ENCODE assay signal across 17 cellular contexts in genomic region chr5:157050050-157050449, GRCh38. TPM values are rescaled to one million over a fixed set of nuclear protein-coding genes. Genes with fewer than 3 reads are reported as not detected.
DNase-seq lines count a peak whose midpoint lies in the region; ATAC-seq, FAIRE-seq and TF ChIP-seq lines count a peak whose summit lies in the region.
"Had no signal": no experiment of that assay in that cellular context is flagged by ENCODE, and none has a peak within 500 bp of the region (broad histone marks: within the 10 kb centered on the region; RNA-seq: fewer than 3 reads in every experiment).

No MANE protein-coding gene starts in this region.

- SMC1A ChIA-PET in GM12878 (lab: Charles Lee; ENCODE audit: uncharacterized antibody, unreplicated experiment): interaction anchor here (1.2 kb wide), 1 partner anchor 25 kb away, joined by 5 read pairs; no protein-coding TSS in a partner anchor

- 18% methylated on average over 5 of the region's 5 CpGs for WGBS in GM12878 (ENCODE audit: insufficient coverage, insufficient replicate concordance, low lambda C conversion rate, missing lambda C conversion rate)
- 69 to 77% (median 70%) methylated on average over 5 of the region's 5 CpGs for WGBS in small intestine, 3 donors

- in situ Hi-C loops in GM12878 (cut with MboI): no loop called here

- no peak for TF ChIP-seq POLR2A in GM12878 (IDR thresholded peaks at IDR 0.05; ENCODE audit: low read depth, low read length)

- H3K4me3 ChIP-seq in GM12878: no peak overlapping the region
- H3K4me3 ChIP-seq in small intestine (ENCODE audit: low read depth in 1 of 2, low read length in 2 of 2): no peak overlapping the region
- H3K4me3 ChIP-seq: stomach had no signal

- TF ChIP-seq CTCF in GM12878 (IDR thresholded peaks at IDR 0.05 in 2 of 3, conservative IDR thresholded peaks at IDR 0.05 in 1 of 3; ENCODE audit: control insufficient read depth in 2 of 3, extremely low read depth in 1 of 3, insufficient read depth in 1 of 3, low read depth in 3 of 3, low read length in 3 of 3): no peak

- DNase-seq in activated CD8-positive, alpha-beta memory T cell treated with anti-CD3 and anti-CD28 coated beads, Interleukin-2, amount 10 ng/mL, durations not matched to agents 7 days and 5 days: no peak
- DNase-seq in activated CD8-positive, alpha-beta memory T cell treated with anti-CD3 and anti-CD28 coated beads for 24 hours: no peak
- DNase-seq in GM12878 (ENCODE audit: low read depth, low spot score) (no peak), small intestine (peak; percentile 1), AG08396 (ENCODE audit: low spot score) (no peak), NCI-H2107 treated with DMSO at 0.1 percent for 48 hours (lab: John Stamatoyannopoulos, UW; ENCODE audit: unreplicated experiment) (no peak), GOT3 (lab: John Stamatoyannopoulos, UW) (no peak)
- DNase-seq: activated gamma-delta T cell treated with Interleukin-2 at 50 U/mL for 16 hours; cortex of kidney; DMS79 treated with DMSO at 0.1 percent for 48 hours; Kasumi-1; NCI-H446 treated with DMSO at 0.1 percent for 48 hours; RPMI8226; stimulated activated CD4-positive, alpha-beta T cell treated with anti-CD3 and anti-CD28 coated beads, Interleukin-2, amount 100 ng/mL, for 24 hours; stomach had no signal

- H3K9ac ChIP-seq in GM12878 (ENCODE audit: control insufficient read depth, insufficient read depth, low read length): no peak overlapping the region

- H3K27ac ChIP-seq in GM12878 (ENCODE audit: control insufficient read depth, insufficient read depth) (no peak overlapping the region), small intestine (ENCODE audit: low read depth in 1 of 2, low read length in 1 of 2) (no peak overlapping the region)
- H3K27ac ChIP-seq: stomach had no signal

- RAD21 ChIA-PET in GM12878 (lab: Charles Lee; ENCODE audit: unreplicated experiment): no interaction called here

- no peaks in the 10 kb centered on the region for H3K36me3 ChIP-seq in GM12878 (ENCODE audit: control insufficient read depth in 2 of 2, insufficient read depth in 2 of 2, low read length in 1 of 2)
- H3K36me3 ChIP-seq in small intestine (ENCODE audit: control insufficient read depth in 2 of 2, insufficient read depth in 2 of 2, low read length in 2 of 2): no peaks in the 10 kb centered on the region
- H3K36me3 ChIP-seq: stomach had no signal

- H3K36me3 Mint-ChIP-seq in activated CD8-positive, alpha-beta memory T cell treated with anti-CD3 and anti-CD28 coated beads, Interleukin-2, amount 10 ng/mL, durations not matched to agents 7 days and 5 days: peaks cover 4% of the 10 kb centered on the region

- TF ChIP-seq EP300 in GM12878 (IDR thresholded peaks at IDR 0.05; ENCODE audit: borderline replicate concordance in 1 of 2, control insufficient read depth in 1 of 2, low read depth in 2 of 2, low read length in 2 of 2): no peak

- no peaks in the 10 kb centered on the region for H3K27me3 Mint-ChIP-seq in activated CD8-positive, alpha-beta memory T cell treated with anti-CD3 and anti-CD28 coated beads, Interleukin-2, amount 10 ng/mL, durations not matched to agents 7 days and 5 days

- intact Hi-C loops in GM12878 (cut with micrococcal nuclease; ENCODE audit: unreplicated experiment): no loop called here

- peak; percentile 47 for ATAC-seq in activated CD8-positive, alpha-beta memory T cell treated with anti-CD3 and anti-CD28 coated beads, Interleukin-2, amount 10 ng/mL, durations not matched to agents 7 days and 5 days
- ATAC-seq in HG03103 (IDR thresholded peaks at IDR 0.05; ENCODE audit: low read depth, unreplicated experiment) (peak; percentile 51), GM12878 (0 out of 3 replicates have a peak, but pooled peaks have one; percentile 30)

- H3K4me2 ChIP-seq in GM12878 (ENCODE audit: control insufficient read depth, insufficient read depth): no peak overlapping the region

- H3K79me2 ChIP-seq in GM12878 (ENCODE audit: control insufficient read depth, insufficient read depth, low read length): no peaks in the 10 kb centered on the region

- no peaks in the 10 kb centered on the region for H3K9me3 Mint-ChIP-seq in activated CD8-positive, alpha-beta memory T cell treated with anti-CD3 and anti-CD28 coated beads, Interleukin-2, amount 10 ng/mL, durations not matched to agents 7 days and 5 days (ENCODE audit: low read depth)

- CTCF ChIA-PET in activated CD8-positive, alpha-beta memory T cell treated with anti-CD3 and anti-CD28 coated beads, Interleukin-2, amount 10 ng/mL, durations not matched to agents 7 days and 5 days (lab: Charles Lee): interaction anchor here (1.2 kb wide), 1 partner anchor 40 kb away, joined by 3 read pairs; no protein-coding TSS in a partner anchor
- CTCF ChIA-PET in GM12878 (lab: Yijun Ruan, JAX): interaction anchor here (1.0 kb wide), 1 partner anchor 82 kb away, joined by 3 read pairs; no protein-coding TSS in a partner anchor

- peaks cover 17% of the 10 kb centered on the region for H3K4me1 Mint-ChIP-seq in activated CD8-positive, alpha-beta memory T cell treated with anti-CD3 and anti-CD28 coated beads, Interleukin-2, amount 10 ng/mL, durations not matched to agents 7 days and 5 days

- H2AFZ ChIP-seq in GM12878 (ENCODE audit: control insufficient read depth, low read depth, low read length): 0 out of 2 replicates have a peak overlapping the region, but pooled peaks have one; percentile 30

- no peaks in the 10 kb centered on the region for H4K20me1 ChIP-seq in GM12878 (ENCODE audit: control insufficient read depth, insufficient read depth)

- no TSS peak for BruUV-seq in GM12878 (replicated peaks; lab: Mats Ljungman, UMichigan)

- peak overlapping the region; percentile 46 for H3K4me3 Mint-ChIP-seq in activated CD8-positive, alpha-beta memory T cell treated with anti-CD3 and anti-CD28 coated beads, Interleukin-2, amount 10 ng/mL, durations not matched to agents 7 days and 5 days

- H3K4me1 ChIP-seq in GM12878 (ENCODE audit: control insufficient read depth, insufficient read depth, low read length) (no peaks in the 10 kb centered on the region), small intestine (ENCODE audit: control insufficient read depth in 2 of 2, insufficient read depth in 1 of 2, low read depth in 1 of 2, low read length in 1 of 2) (no peaks in the 10 kb centered on the region)
- H3K4me1 ChIP-seq: stomach had no signal

- no peaks in the 10 kb centered on the region for H3K9me3 ChIP-seq in GM12878 (replicated peaks; ENCODE audit: control insufficient read depth, insufficient read depth, low read length)
- H3K9me3 ChIP-seq in small intestine (ENCODE audit: control insufficient read depth, low read depth): no peaks in the 10 kb centered on the region
- H3K9me3 ChIP-seq: stomach had no signal

- FAIRE-seq in GM12878 (lab: Jason Lieb, UNC) (no peak), small intestine (lab: Jason Lieb, UNC) (no peak)

- POLR2A ChIA-PET in GM12878 (lab: Charles Lee): no interaction called here

- H3K27ac Mint-ChIP-seq in activated CD8-positive, alpha-beta memory T cell treated with anti-CD3 and anti-CD28 coated beads, Interleukin-2, amount 10 ng/mL, durations not matched to agents 7 days and 5 days: peak overlapping the region; percentile 26

- TF ChIP-seq RAD21 in GM12878 (IDR thresholded peaks at IDR 0.05; ENCODE audit: insufficient read depth, low read depth, low read length): no peak

- no peaks in the 10 kb centered on the region; a peak in 1 of 4 replicates for H3K27me3 ChIP-seq in GM12878 (replicated peaks in 1 of 2; ENCODE audit: control insufficient read depth in 2 of 2, insufficient read depth in 2 of 2, low read length in 1 of 2)
- H3K27me3 ChIP-seq in small intestine (ENCODE audit: control insufficient read depth in 2 of 2, insufficient read depth in 2 of 2, low read length in 2 of 2): no peaks in the 10 kb centered on the region
- H3K27me3 ChIP-seq: stomach had no signal

RNA-seq across cellular contexts. Expression of gene HAVCR1, which starts 8.9 kb away (rescaled TPM):
- total RNA-seq in activated CD8-positive, alpha-beta memory T cell treated with anti-CD3 and anti-CD28 coated beads, Interleukin-2, amount 10 ng/mL, durations not matched to agents 7 days and 5 days: 1 to 10 TPM; 2.2 to 2.7 TPM
- 2.3 and 3.9 TPM in 2 replicates for total RNA-seq in GM12878 (2013; cell fraction: nucleolus; rRNA removed)
- 0.45 TPM in 1 of 2 replicates, not detected in the other for total RNA-seq in GM12878 (2014; rRNA removed)
- not detected in 2 replicates for total RNA-seq in GM12878 (2014; rRNA removed; fragmentation: Illumina TruSeq; extraction: Trizol)
- total RNA-seq in GM12878 (2021): not detected in 2 replicates
- 0.13 TPM for polyA plus RNA-seq in GM12878 (2011; ENCODE audit: low read depth)
- polyA plus RNA-seq in GM12878 (2011; rRNA removed): 0.07 and 0.08 TPM in 2 replicates
- polyA plus RNA-seq in GM12878 (2011; cell fraction: cytosol; rRNA removed): not detected in 2 replicates
- 0.24 and 0.26 TPM in 2 replicates for polyA plus RNA-seq in GM12878 (2011; cell fraction: nucleus; rRNA removed)
- not detected in 2 replicates for polyA plus RNA-seq in GM12878 (2012)
- 0.33 TPM in 1 of 2 replicates, not detected in the other for polyA plus RNA-seq in GM12878 (2014; fragmentation: Illumina TruSeq; extraction: Trizol)
- not detected for polyA plus RNA-seq in GM12878 (2014; fragmentation: Nextera tagmentation; extraction: Ambion mirVana)
- polyA plus RNA-seq in GM12878 (2014; rRNA removed): not detected in 2 replicates
- not detected for polyA plus RNA-seq in GM12878 (2016; fragmentation: Nextera tagmentation; extraction: Ambion mirVana)
- 0.37 TPM in 1 of 2 replicates, not detected in the other for polyA minus RNA-seq in GM12878 (2011; rRNA and poly(A)+ RNA removed)
- not detected in 2 replicates for polyA minus RNA-seq in GM12878 (2011; cell fraction: cytosol; rRNA and poly(A)+ RNA removed)
- polyA minus RNA-seq in GM12878 (2011; cell fraction: nucleus; rRNA and poly(A)+ RNA removed): 1.5 TPM in 1 of 2 replicates, not detected in the other
- under 1 TPM in 1 of 3 donors, not detected in 2; 0.10 TPM for polyA plus RNA-seq in small intestine
- total RNA-seq: A673 had no signal
- polyA plus RNA-seq: stomach had no signal

RNA-seq across cellular contexts. Expression of gene HAVCR2, which starts 58.8 kb away (rescaled TPM):
- 100 to 1,000 TPM in 1 of 2 experiments, 10 to 100 TPM in 1; 51.9 to 108 TPM for total RNA-seq in activated CD8-positive, alpha-beta memory T cell treated with anti-CD3 and anti-CD28 coated beads, Interleukin-2, amount 10 ng/mL, durations not matched to agents 7 days and 5 days
- 50.4 and 51.9 TPM in 2 replicates for total RNA-seq in GM12878 (2013; cell fraction: nucleolus; rRNA removed)
- total RNA-seq in GM12878 (2014; rRNA removed) (6.6 and 9.0 TPM in 2 replicates), GM12878 (2014; rRNA removed; fragmentation: Illumina TruSeq; extraction: Trizol) (7.2 and 7.6 TPM in 2 replicates), GM12878 (2021) (5.2 and 6.5 TPM in 2 replicates)
- polyA plus RNA-seq in GM12878 (2011; ENCODE audit: low read depth): 3.8 TPM
- polyA plus RNA-seq in GM12878 (2011; rRNA removed) (5.2 and 5.4 TPM in 2 replicates), GM12878 (2014; fragmentation: Illumina TruSeq; extraction: Trizol) (7.3 and 7.6 TPM in 2 replicates), GM12878 (2014; fragmentation: Nextera tagmentation; extraction: Ambion mirVana) (1 to 10 TPM; 7.2 to 7.5 TPM), GM12878 (2014; rRNA removed) (6.0 and 7.4 TPM in 2 replicates), GM12878 (2016; fragmentation: Nextera tagmentation; extraction: Ambion mirVana) (1 to 10 TPM; 5.5 to 6.0 TPM), small intestine (1 to 10 TPM in 2 of 3 donors, under 1 TPM in 1; 0.45 to 3.0 (median 2.3) TPM)
- polyA plus RNA-seq in GM12878 (2011; cell fraction: cytosol; rRNA removed): 3.4 and 4.6 TPM in 2 replicates
- 2.4 and 2.5 TPM in 2 replicates for polyA plus RNA-seq in GM12878 (2011; cell fraction: nucleus; rRNA removed)
- 3.9 and 8.2 TPM in 2 replicates for polyA plus RNA-seq in GM12878 (2012)
- 7.3 and 8.2 TPM in 2 replicates for polyA minus RNA-seq in GM12878 (2011; rRNA and poly(A)+ RNA removed)
- 1.5 and 4.5 TPM in 2 replicates for polyA minus RNA-seq in GM12878 (2011; cell fraction: cytosol; rRNA and poly(A)+ RNA removed)
- 4.8 and 6.6 TPM in 2 replicates for polyA minus RNA-seq in GM12878 (2011; cell fraction: nucleus; rRNA and poly(A)+ RNA removed)
